In the genomic region with DNA sequence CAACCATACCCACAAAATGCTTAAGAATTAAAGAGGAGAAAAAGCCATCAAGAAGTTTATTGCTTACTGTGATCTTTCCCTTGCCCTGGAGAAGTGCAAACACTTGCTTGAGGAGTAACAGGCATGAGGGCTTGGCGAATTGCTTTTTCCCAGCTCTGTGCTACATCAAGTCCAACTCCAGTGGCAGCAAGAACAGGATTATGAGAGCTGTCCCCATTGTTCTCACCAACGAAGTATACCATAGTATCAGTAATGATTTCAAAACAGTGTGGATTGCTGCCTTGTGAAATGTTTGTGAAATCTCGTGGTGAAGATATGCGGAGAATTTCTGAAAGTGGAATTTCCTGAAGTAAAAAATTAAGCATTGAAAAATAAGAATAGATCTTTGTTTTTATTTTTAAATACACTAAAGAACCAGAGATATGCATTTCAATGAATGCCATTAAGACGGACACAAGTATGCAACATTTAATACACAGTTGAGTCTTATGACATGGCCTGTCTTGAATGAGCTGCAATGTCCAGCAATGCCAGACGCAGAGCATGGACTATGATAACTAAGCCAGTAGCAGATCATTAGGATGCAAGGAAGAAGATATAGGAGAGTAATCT, we compare ENCODE assay signal across 27 cellular contexts. TPM values are rescaled to one million over a fixed set of nuclear protein-coding genes. Genes with fewer than 3 reads are reported as not detected.
DNase-seq lines count a peak whose midpoint lies in the region; ATAC-seq, FAIRE-seq and TF ChIP-seq lines count a peak whose summit lies in the region.
"Had no signal": no experiment of that assay in that cellular context is flagged by ENCODE, and none has a peak within 500 bp of the region (broad histone marks: within the 10 kb centered on the region; RNA-seq: fewer than 3 reads in every experiment).

No MANE protein-coding gene starts in this region.

- H2BK5ac ChIP-seq in neuronal stem cell (ENCODE audit: low read length) (no peak overlapping the region), H9 (ENCODE audit: insufficient read length, low read length) (no peak overlapping the region)

- H3K9ac ChIP-seq in rectal smooth muscle tissue (ENCODE audit: low read length) (no peak overlapping the region), neuronal stem cell (ENCODE audit: low read depth, low read length, poor library complexity) (no peak overlapping the region), H9 (ENCODE audit: extremely low read depth, insufficient read length, low read length) (no peak overlapping the region)

- H3K27me3 Mint-ChIP-seq in H9 (ENCODE audit: low read depth) = no peaks in the 10 kb centered on the region
- H3K27me3 Mint-ChIP-seq: activated CD4-positive, alpha-beta T cell treated with anti-CD3 and anti-CD28 coated beads for 36 hours; CD4-positive, CD25-positive, alpha-beta regulatory T cell; central memory CD8-positive, alpha-beta T cell; type B pancreatic cell had no signal

- no peak overlapping the region for H3K23ac ChIP-seq in neuronal stem cell (ENCODE audit: low read depth, low read length, poor library complexity)
- H3K23ac ChIP-seq in H9 (ENCODE audit: insufficient read length, low read depth, low read length) = no peak overlapping the region

- H4K8ac ChIP-seq in neuronal stem cell (ENCODE audit: low read depth, low read length) = no peak overlapping the region
- no peak overlapping the region for H4K8ac ChIP-seq in H9 (replicated peaks; ENCODE audit: insufficient read length, low read depth, low read length)

- H3K27ac Mint-ChIP-seq in H9 = peak overlapping the region in 1 of 3 experiments; percentile 48; a peak in 1 of 7 replicates
- H3K27ac Mint-ChIP-seq: activated CD4-positive, alpha-beta T cell treated with anti-CD3 and anti-CD28 coated beads for 36 hours; activated CD8-positive, alpha-beta T cell treated with anti-CD3 and anti-CD28 coated beads, Interleukin-2, amount 10 ng/mL, durations not matched to agents 7 days and 5 days; activated T-helper 2 cell treated with anti-CD3 and anti-CD28 coated beads, Interferon-gamma antibody, Interleukin-2, Interleukin-4, amounts not matched to agents 10 μg/mL and 5 μg/mL and 100 μg/mL, durations not matched to agents 14 hours and 24 hours and 36 hours; natural killer cell; type B pancreatic cell had no signal

- TF ChIP-seq POLR2A in H54 (IDR thresholded peaks at IDR 0.05; ENCODE audit: low read depth, low read length) = no peak

- H3K27ac ChIP-seq in rectal smooth muscle tissue (ENCODE audit: low read depth, low read length) (peak overlapping the region; percentile 50), neuronal stem cell (replicated peaks; ENCODE audit: low read length) (no peak overlapping the region), H9 (ENCODE audit: insufficient read length, low read depth, low read length) (no peak overlapping the region)
- H3K27ac ChIP-seq: SK-N-MC had no signal

- H3K4me3 Mint-ChIP-seq in H9 = no peak overlapping the region
- H3K4me3 Mint-ChIP-seq: activated CD4-positive, alpha-beta T cell treated with anti-CD3 and anti-CD28 coated beads for 36 hours; activated CD8-positive, alpha-beta T cell treated with anti-CD3 and anti-CD28 coated beads, Interleukin-2, amount 10 ng/mL, durations not matched to agents 7 days and 5 days; CD4-positive, CD25-positive, alpha-beta regulatory T cell; central memory CD8-positive, alpha-beta T cell; natural killer cell; type B pancreatic cell had no signal

- TF ChIP-seq CTCF in H9 (conservative IDR thresholded peaks at IDR 0.05) = no peak

- no peak overlapping the region for H2BK20ac ChIP-seq in H9 (ENCODE audit: low read depth, low read length, poor library complexity, severe bottlenecking)

- peak; percentile 44 to 73 for DNase-seq in AML-193 (lab: John Stamatoyannopoulos, UW)
- DNase-seq in H54 (ENCODE audit: insufficient read length, low spot score) = no peak
- DNase-seq in fibroblast of gingiva (ENCODE audit: low read depth) = peak; percentile 48
- no peak for DNase-seq in neuronal stem cell (ENCODE audit: low spot score)
- no peak for DNase-seq in H9
- DNase-seq: activated CD4-positive, alpha-beta T cell treated with anti-CD3 and anti-CD28 coated beads for 36 hours; activated CD8-positive, alpha-beta T cell treated with anti-CD3 and anti-CD28 coated beads, Interleukin-2, amount 10 ng/mL, durations not matched to agents 7 days and 5 days; CD4-positive, CD25-positive, alpha-beta regulatory T cell; glutamatergic neuron; natural killer cell; NCI-H1105; NCI-H2029; NCI-H69; retina; stimulated activated CD4-positive, alpha-beta T cell treated with anti-CD3 and anti-CD28 coated beads, Interleukin-2, amount 100 ng/mL, for 24 hours; T-helper 2 cell had no signal

- H3K36me3 ChIP-seq in rectal smooth muscle tissue (ENCODE audit: control insufficient read depth, insufficient read depth, low read length) (peaks cover 13% of the 10 kb centered on the region), neuronal stem cell (replicated peaks in 1 of 2; ENCODE audit: control insufficient read depth in 2 of 2, insufficient read depth in 2 of 2, low read length in 2 of 2) (peaks cover 13 to 98% of the 10 kb centered on the region in 2 donors)

- H3K4me3 ChIP-seq in rectal smooth muscle tissue (ENCODE audit: low read length) (no peak overlapping the region), neuronal stem cell (ENCODE audit: low read length in 2 of 2) (no peak overlapping the region)
- H3K4me3 ChIP-seq: SK-N-MC had no signal

- H3K79me1 ChIP-seq in neuronal stem cell (ENCODE audit: low read depth, low read length) (no peaks in the 10 kb centered on the region), H9 (ENCODE audit: insufficient read depth, low read depth, low read length, poor library complexity, severe bottlenecking) (no peaks in the 10 kb centered on the region)

- H3K9me3 Mint-ChIP-seq in H9 = no peaks in the 10 kb centered on the region
- H3K9me3 Mint-ChIP-seq: activated naive CD4-positive, alpha-beta T cell treated with anti-CD3 and anti-CD28 coated beads, Interleukin-2, amount 50 U/mL, for 72 hours; activated T-helper 2 cell treated with anti-CD3 and anti-CD28 coated beads, Interferon-gamma antibody, Interleukin-2, Interleukin-4, amounts not matched to agents 10 μg/mL and 5 μg/mL and 100 μg/mL, durations not matched to agents 14 hours and 24 hours and 36 hours; CD4-positive, CD25-positive, alpha-beta regulatory T cell; central memory CD8-positive, alpha-beta T cell; natural killer cell; type B pancreatic cell had no signal

- H3K36me3 Mint-ChIP-seq in H9 (ENCODE audit: insufficient read depth in 1 of 3, low read depth in 3 of 3) = peaks cover 10 to 53% (median 47%) of the 10 kb centered on the region in 3 experiments; a peak in 5 of 7 replicates
- H3K36me3 Mint-ChIP-seq: activated naive CD4-positive, alpha-beta T cell treated with anti-CD3 and anti-CD28 coated beads, Interleukin-2, amount 50 U/mL, for 72 hours had no signal

- H3T11ph ChIP-seq in H9 (ENCODE audit: low read length) = no peak overlapping the region

- no peaks in the 10 kb centered on the region for H3K79me2 ChIP-seq in H9 (ENCODE audit: insufficient read depth, low read length)

- no peak overlapping the region for H2AFZ ChIP-seq in neuronal stem cell (ENCODE audit: low read length)
- no peak overlapping the region for H2AFZ ChIP-seq in H9 (ENCODE audit: low read length)

- H3K4me1 Mint-ChIP-seq in H9 = peaks cover 7 to 16% of the 10 kb centered on the region in 2 experiments
- H3K4me1 Mint-ChIP-seq: activated CD4-positive, alpha-beta T cell treated with anti-CD3 and anti-CD28 coated beads for 36 hours; central memory CD8-positive, alpha-beta T cell had no signal

- H4K20me1 ChIP-seq in H9 (ENCODE audit: control insufficient read depth, insufficient read depth, insufficient read length) = no peaks in the 10 kb centered on the region

- no peaks in the 10 kb centered on the region for H3K9me3 ChIP-seq in neuronal stem cell (replicated peaks in 1 of 2; ENCODE audit: control insufficient read depth in 2 of 2, insufficient read depth in 1 of 2, low read depth in 1 of 2, low read length in 2 of 2)
- H3K9me3 ChIP-seq in H9 (ENCODE audit: control insufficient read depth, low read depth, low read length) = no peaks in the 10 kb centered on the region

- no peaks in the 10 kb centered on the region for H3K23me2 ChIP-seq in H9 (ENCODE audit: insufficient read length, low read depth, low read length, poor library complexity, severe bottlenecking)

- H4K5ac ChIP-seq in H9 (ENCODE audit: insufficient read length, low read depth, low read length) = no peak overlapping the region

- H3K14ac ChIP-seq in neuronal stem cell (ENCODE audit: low read length) (no peak overlapping the region), H9 (ENCODE audit: insufficient read depth, low read length) (no peak overlapping the region)

- H2BK12ac ChIP-seq in neuronal stem cell (ENCODE audit: low read length) (no peak overlapping the region), H9 (ENCODE audit: insufficient read length, low read depth, low read length) (no peak overlapping the region)

- H3K4ac ChIP-seq in neuronal stem cell (ENCODE audit: low read length) (no peak overlapping the region), H9 (ENCODE audit: low read depth, low read length) (no peak overlapping the region)

- FAIRE-seq in H54 (lab: Jason Lieb, UNC) = peak; percentile 78
- FAIRE-seq: astrocyte, endometrium, H1, RCC 7860 had no signal

- H3K27me3 ChIP-seq in rectal smooth muscle tissue (ENCODE audit: control insufficient read depth, insufficient read depth, low read length) (no peaks in the 10 kb centered on the region), neuronal stem cell (ENCODE audit: control insufficient read depth in 3 of 3, insufficient read depth in 3 of 3, low read depth in 1 of 3, low read length in 3 of 3) (no peaks in the 10 kb centered on the region), H9 (ENCODE audit: insufficient read depth, low read length) (no peaks in the 10 kb centered on the region)

- H2AK5ac ChIP-seq in neuronal stem cell (ENCODE audit: low read depth, low read length) (no peak overlapping the region), H9 (ENCODE audit: insufficient read length, low read length) (no peak overlapping the region)

- no peak overlapping the region for H3K4me2 ChIP-seq in neuronal stem cell (ENCODE audit: insufficient read depth, low read length, poor library complexity, severe bottlenecking)
- H3K4me2 ChIP-seq in H9 (ENCODE audit: insufficient read depth, insufficient read length, low read length) = no peak overlapping the region

- no peak for ATAC-seq in GM19351 (IDR thresholded peaks at IDR 0.05; ENCODE audit: unreplicated experiment)
- ATAC-seq: activated CD4-positive, alpha-beta T cell treated with anti-CD3 and anti-CD28 coated beads for 36 hours; activated CD8-positive, alpha-beta T cell treated with anti-CD3 and anti-CD28 coated beads, Interleukin-2, amount 10 ng/mL, durations not matched to agents 7 days and 5 days; activated naive CD4-positive, alpha-beta T cell treated with anti-CD3 and anti-CD28 coated beads, Interleukin-2, amount 50 U/mL, for 72 hours; natural killer cell had no signal

- H2BK120ac ChIP-seq in neuronal stem cell (ENCODE audit: low read depth, low read length) = no peak overlapping the region
- no peak overlapping the region for H2BK120ac ChIP-seq in H9 (ENCODE audit: low read depth, low read length, poor library complexity, severe bottlenecking)

- H3K4me1 ChIP-seq in rectal smooth muscle tissue (ENCODE audit: control insufficient read depth, insufficient read depth, low read length) (peaks cover 11% of the 10 kb centered on the region), neuronal stem cell (ENCODE audit: control insufficient read depth in 2 of 2, insufficient read depth in 1 of 2, low read depth in 1 of 2, low read length in 2 of 2) (no peaks in the 10 kb centered on the region), H9 (ENCODE audit: insufficient read depth, low read length) (peaks cover 2% of the 10 kb centered on the region; the same call in 1 of the 2 replicates)

- H4K91ac ChIP-seq in neuronal stem cell (ENCODE audit: low read depth, low read length, poor library complexity) (no peak overlapping the region), H9 (ENCODE audit: insufficient read length, low read depth, low read length) (no peak overlapping the region)

- H3K18ac ChIP-seq in neuronal stem cell (ENCODE audit: low read length) (no peak overlapping the region), H9 (ENCODE audit: insufficient read length, low read depth, low read length) (no peak overlapping the region)

- no CpG with 5 or more reads among the region's 6 CpGs for WGBS in neuronal stem cell (ENCODE audit: extremely low coverage in 2 of 2, insufficient read length in 2 of 2, insufficient replicate concordance in 1 of 2), 2 donors
- no CpG with 5 or more reads among the region's 6 CpGs for WGBS in H9 (ENCODE audit: extremely low coverage, insufficient read length, low lambda C conversion rate)

- H2BK15ac ChIP-seq in neuronal stem cell (ENCODE audit: low read length) = no peak overlapping the region
- H2BK15ac ChIP-seq in H9 (ENCODE audit: low read depth, low read length) = no peak overlapping the region

- H3K56ac ChIP-seq in H9 (ENCODE audit: insufficient read length, low read depth, low read length) = no peak overlapping the region

RNA-seq across cellular contexts. Expression of a gene that starts 43.0 kb away (rescaled TPM):
- polyA plus RNA-seq in neuronal stem cell (2013, experiment 1 of 2) = 13.1 TPM
- polyA plus RNA-seq in neuronal stem cell (2013, experiment 2 of 2) = 11.9 TPM
- total RNA-seq in H9 (2021) = 103 and 108 TPM in 2 replicates

RNA-seq across cellular contexts. Expression of a gene that starts 43.1 kb away (rescaled TPM):
- polyA plus RNA-seq in neuronal stem cell (2013, experiment 1 of 2) = 58.8 TPM
- 57.9 TPM for polyA plus RNA-seq in neuronal stem cell (2013, experiment 2 of 2)
- 252 and 281 TPM in 2 replicates for total RNA-seq in H9 (2021)

RNA-seq across cellular contexts. Expression of a gene that starts 50.2 kb away (rescaled TPM):
- 23.0 TPM for polyA plus RNA-seq in neuronal stem cell (2013, experiment 1 of 2)
- 23.0 TPM for polyA plus RNA-seq in neuronal stem cell (2013, experiment 2 of 2)
- total RNA-seq in H9 (2021) = 63.3 and 63.8 TPM in 2 replicates

Comparison
In these comparisons a context has a peak if more than half of its experiments do, and no peak if none do; other contexts are left out.
1. DNase-seq: peak in AML-193 (2 of 2) and fibroblast of gingiva (single experiment); none in H54 (single experiment), neuronal stem cell (single experiment) and H9 (single experiment).